Comparison of ENCODE assay signal across 1 cellular context in the genomic region with DNA sequence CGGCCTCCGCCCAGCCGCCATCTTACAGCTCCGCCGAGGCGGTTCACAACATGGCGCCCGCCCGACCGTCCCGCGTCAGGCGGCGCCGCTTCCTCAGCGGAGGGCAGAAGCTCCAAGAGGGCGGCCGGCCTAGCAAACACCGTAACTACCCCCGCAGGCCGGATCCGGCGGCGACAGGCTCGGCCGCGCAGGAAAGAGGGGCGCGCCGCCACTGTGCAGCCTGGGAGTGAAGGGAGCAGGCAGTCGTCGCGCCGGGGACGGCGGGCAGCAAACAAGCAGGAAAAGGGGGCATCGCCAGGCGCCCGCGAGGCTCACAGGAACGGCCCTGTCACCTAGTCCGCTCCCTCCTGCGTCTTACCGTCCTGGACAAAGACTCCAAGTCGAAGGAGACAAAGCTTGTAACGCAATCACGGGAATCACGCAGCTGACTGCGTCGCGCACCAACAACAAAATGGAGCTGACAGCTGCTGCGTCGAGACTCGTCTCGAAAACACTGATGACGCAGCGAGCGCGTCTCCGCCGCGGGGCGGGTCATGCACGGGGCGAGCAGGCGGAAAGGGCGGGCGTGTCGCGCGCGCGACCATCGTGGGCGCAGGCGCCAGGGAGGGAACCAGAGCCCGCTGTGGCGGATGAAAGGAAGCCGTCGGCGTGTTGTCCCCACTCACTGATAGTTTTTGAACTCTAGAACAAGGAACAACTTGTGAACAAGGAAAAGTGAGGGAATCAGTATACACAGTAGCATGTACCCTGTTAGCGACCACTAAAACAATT.
TF ChIP-seq lines count a peak whose summit lies in the region.

A gene (minus strand): TSS at position 453 of the 771 bp plus-strand sequence. CDS start 2,796 bp downstream, outside the sequence.

TF ChIP-seq in K562, 482 proteins besides CTCF, POLR2A, EP300 and RAD21 (continued from another document):
- TF ChIP-seq CREB1 (IDR thresholded peaks at IDR 0.05) = peak; percentile 96
- TF ChIP-seq CREB1 (CRISPR knock-in tag; IDR thresholded peaks at IDR 0.05) = peak; percentile 94
- TF ChIP-seq NFRKB (IDR thresholded peaks at IDR 0.05; ENCODE audit: low read depth) = peak; percentile 93
